In the genomic region with DNA sequence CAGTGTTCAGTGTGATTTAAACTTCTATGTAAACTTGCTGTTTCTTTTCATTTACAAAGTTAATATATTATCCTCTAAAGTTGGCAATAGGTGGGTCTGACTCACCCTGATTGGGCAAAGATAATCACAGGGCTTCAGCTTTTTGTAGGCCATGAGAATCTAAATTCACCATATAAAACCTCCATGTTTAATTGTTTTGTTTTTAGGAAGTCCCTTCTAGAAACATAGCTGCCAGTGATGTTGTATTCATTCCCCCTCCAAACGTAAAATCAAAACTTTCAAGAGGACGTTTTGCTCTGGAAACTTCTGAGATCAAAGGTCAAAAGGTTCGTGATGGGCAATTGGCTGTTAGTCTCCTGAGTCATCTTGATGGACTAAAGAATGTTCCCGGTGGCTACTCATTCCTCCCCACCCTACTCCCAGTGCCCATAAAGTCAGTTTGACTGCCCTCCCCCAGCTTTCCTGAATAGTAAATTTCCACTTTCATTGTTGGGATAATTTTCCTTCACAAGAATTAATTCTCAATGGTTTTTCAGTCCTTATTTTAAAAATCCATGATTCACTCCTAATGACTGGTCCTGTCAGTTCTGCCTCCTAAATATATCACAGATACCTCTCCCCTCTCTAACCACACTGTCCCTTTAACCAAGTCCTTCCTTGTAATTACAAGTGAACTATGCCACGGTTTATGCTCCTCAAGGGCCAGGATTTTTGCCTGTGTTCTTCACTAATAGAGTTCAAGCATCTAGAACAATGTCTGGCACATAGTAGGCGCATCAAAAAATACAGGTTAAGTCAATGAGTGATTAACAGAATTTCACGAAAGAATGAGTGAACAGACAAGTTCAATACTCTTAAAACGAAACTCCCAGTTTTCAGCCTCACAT, we compare ENCODE assay signal across 10 cellular contexts.
DNase-seq lines count a peak whose midpoint lies in the region; ATAC-seq and TF ChIP-seq lines count a peak whose summit lies in the region.
"Had no signal": no experiment of that assay in that cellular context is flagged by ENCODE, and none has a peak within 500 bp of the region (broad histone marks: within the 10 kb centered on the region; RNA-seq: fewer than 3 reads in every experiment).

No MANE protein-coding gene starts in this region.

- TF ChIP-seq CTCF in body of pancreas (IDR thresholded peaks at IDR 0.05) = no peak

- no peaks in the 10 kb centered on the region for H3K9me3 ChIP-seq in body of pancreas

- H3K4me1 ChIP-seq in body of pancreas = peaks cover 10% of the 10 kb centered on the region

- TF ChIP-seq POLR2A in body of pancreas (IDR thresholded peaks at IDR 0.05) = no peak

- no peak overlapping the region for H3K4me3 ChIP-seq in body of pancreas

- no peak for ATAC-seq in body of pancreas
- ATAC-seq in esophagus mucosa = no peak

- H3K36me3 ChIP-seq in body of pancreas (replicated peaks in 1 of 2; ENCODE audit: insufficient read depth in 1 of 2, low read depth in 2 of 2) = no peaks in the 10 kb centered on the region

- DNase-seq in EL (peak; percentile 84), M059J (ENCODE audit: low read depth) (peak; percentile 95), myocyte (ENCODE audit: low read depth) (peak; percentile 70), body of pancreas (no peak), DMS114 treated with DMSO at 0.1 percent for 48 hours (lab: John Stamatoyannopoulos, UW; ENCODE audit: unreplicated experiment) (no peak)
- DNase-seq in stimulated activated naive CD4-positive, alpha-beta T cell treated with Interleukin-2 at 50 U/mL for 16 hours (lab: John Stamatoyannopoulos, UW) = no peak
- DNase-seq: activated CD8-positive, alpha-beta memory T cell treated with anti-CD3 and anti-CD28 coated beads for 24 hours; Right ventricle myocardium superior had no signal

- intact Hi-C loops in body of pancreas (cut with DNase I) = no loop called here

- 56 to 69% methylated on average over 8 of the region's 8 CpGs for WGBS in body of pancreas, 2 donors

- H3K27ac ChIP-seq in cingulate gyrus (ENCODE audit: low read depth, low read length) (peak overlapping the region; percentile 16), body of pancreas (peak overlapping the region in 1 of 4 donors; percentile 1)

- H3K27me3 ChIP-seq in body of pancreas = no peaks in the 10 kb centered on the region

Comparison
In these comparisons a context has a peak if more than half of its experiments do, and no peak if none do; other contexts are left out.
1. DNase-seq: peak in EL (single experiment), M059J (single experiment) and myocyte (single experiment); none in stimulated activated naive CD4-positive, alpha-beta T cell treated with Interleukin-2 at 50 U/mL for 16 hours (single experiment), body of pancreas (0 of 4) and DMS114 treated with DMSO at 0.1 percent for 48 hours (single experiment).